ENCODE assay signal across 8 cellular contexts in the genomic region with DNA sequence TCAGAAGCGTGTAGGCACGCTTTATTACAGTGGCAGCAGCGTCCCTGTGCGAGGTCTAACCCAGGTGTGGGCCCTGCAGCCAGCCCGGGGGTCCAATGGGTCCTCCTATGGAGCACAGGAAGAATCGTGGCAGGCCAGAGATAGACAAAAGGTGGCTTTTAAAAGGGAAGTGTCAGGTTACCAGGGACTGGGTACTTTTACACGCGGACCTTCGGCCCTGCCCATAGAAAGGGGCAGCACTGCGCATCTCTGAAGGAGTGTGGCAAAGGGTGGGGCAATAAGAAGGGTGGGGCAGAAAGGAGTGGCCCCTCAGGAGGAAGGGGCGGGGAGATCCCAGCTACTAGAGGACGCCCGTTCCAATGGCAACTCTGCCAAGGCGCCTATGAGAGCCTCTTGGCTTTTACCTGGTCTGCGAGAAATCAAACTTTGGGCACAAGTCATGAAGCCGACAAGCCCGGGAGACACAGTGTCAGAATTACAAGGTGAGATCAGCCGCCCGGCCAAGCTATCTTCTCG.
DNase-seq lines count a peak whose midpoint lies in the region; ATAC-seq and TF ChIP-seq lines count a peak whose summit lies in the region.

No MANE protein-coding gene starts in this region.

- POLR2A ChIA-PET in PC-9 (lab: Charles Lee; ENCODE audit: unreplicated experiment), result interaction anchor here (0.6 kb wide), 1 partner anchor 1284 kb away, joined by 6 read pairs; no protein-coding TSS in a partner anchor

- H3K27me3 ChIP-seq in PC-9 (ENCODE audit: insufficient read depth, low read depth) (no peaks in the 10 kb centered on the region), ovary (no peaks in the 10 kb centered on the region), uterus (no peaks in the 10 kb centered on the region)

- peak overlapping the region; percentile 91 for H3K4me2 ChIP-seq in PC-9

- H3K9me3 ChIP-seq in PC-9 (ENCODE audit: insufficient read depth, low read depth) (no peaks in the 10 kb centered on the region; the same call in 1 of the 2 replicates), ovary (no peaks in the 10 kb centered on the region), uterus (no peaks in the 10 kb centered on the region)

- DNase-seq in EL (peak; percentile 86), PC-9 (peak; percentile 84 to 88), germinal center (ENCODE audit: low spot score) (peak; percentile 76), ovary (peak in 2 of 5 donors; percentile 49 to 52), uterus (peak; percentile 60 to 62)
- peak; percentile 79 for DNase-seq in Jurkat, Clone E6-1 (ENCODE audit: low read depth, low spot score)
- DNase-seq in activated effector memory CD4-positive, alpha-beta T cell treated with Interleukin-2 at 50 U/mL for 16 hours, result peak; percentile 63

- H3K4me3 ChIP-seq in Jurkat, Clone E6-1 (ENCODE audit: low read length), result peak overlapping the region; percentile 80
- H3K4me3 ChIP-seq in PC-9 (peak overlapping the region; percentile 87), ovary (peak overlapping the region; percentile 72), uterus (peak overlapping the region; percentile 60 to 81)

- H3K9me2 ChIP-seq in PC-9 (ENCODE audit: insufficient read depth), result no peaks in the 10 kb centered on the region

- TF ChIP-seq CTCF in PC-9 (conservative IDR thresholded peaks at IDR 0.05) (no peak), ovary (IDR thresholded peaks at IDR 0.05) (no peak), uterus (IDR thresholded peaks at IDR 0.05) (no peak)

- H3K36me3 ChIP-seq in PC-9 (ENCODE audit: low read depth), result no peaks in the 10 kb centered on the region
- no peaks in the 10 kb centered on the region for H3K36me3 ChIP-seq in ovary
- H3K36me3 ChIP-seq in uterus, result no peaks in the 10 kb centered on the region

- intact Hi-C loops in PC-9 (cut with micrococcal nuclease; ENCODE audit: unreplicated experiment), result no loop called here
- intact Hi-C loops in ovary (cut with DNase I), result no loop called here
- intact Hi-C loops in uterus (cut with DNase I; ENCODE audit: low total_unique reads), result no loop called here

- ATAC-seq in GM21786 (IDR thresholded peaks at IDR 0.05; ENCODE audit: unreplicated experiment), result peak; percentile 74

- H3K4me1 ChIP-seq in PC-9 (replicated peaks; ENCODE audit: insufficient read depth) (peaks cover 17% of the 10 kb centered on the region), ovary (ENCODE audit: insufficient read depth) (peaks cover 6% of the 10 kb centered on the region), uterus (peaks cover 0 to 7% of the 10 kb centered on the region in 2 donors)

- no peak for TF ChIP-seq EP300 in ovary (IDR thresholded peaks at IDR 0.05)

- no peak for TF ChIP-seq POLR2A in ovary (IDR thresholded peaks at IDR 0.05)
- TF ChIP-seq POLR2A in uterus (IDR thresholded peaks at IDR 0.05), result no peak

- BruUV-seq in PC-9 (replicated peaks; lab: Mats Ljungman, UMichigan), result no TSS peak

- peaks cover 40% of the 10 kb centered on the region for H4K20me1 ChIP-seq in PC-9 (ENCODE audit: insufficient read depth)

- H3K27ac ChIP-seq in PC-9 (peak overlapping the region; percentile 88), ovary (peak overlapping the region; percentile 68 to 89), uterus (peak overlapping the region; percentile 84 to 89)

- 0 to 1% (median 0%) methylated on average over 20 of the region's 20 CpGs for WGBS in ovary, 3 donors

- CTCF ChIA-PET in PC-9 (lab: Charles Lee), result no interaction called here

- peaks cover 76% of the 10 kb centered on the region for H3K79me2 ChIP-seq in PC-9 (ENCODE audit: low read depth)

- H2AFZ ChIP-seq in PC-9, result peak overlapping the region; percentile 96

- H3F3A ChIP-seq in PC-9 (ENCODE audit: insufficient read depth, low read depth), result peaks cover 15% of the 10 kb centered on the region
